1 cellular context compared by ENCODE assay signal in the genomic region with DNA sequence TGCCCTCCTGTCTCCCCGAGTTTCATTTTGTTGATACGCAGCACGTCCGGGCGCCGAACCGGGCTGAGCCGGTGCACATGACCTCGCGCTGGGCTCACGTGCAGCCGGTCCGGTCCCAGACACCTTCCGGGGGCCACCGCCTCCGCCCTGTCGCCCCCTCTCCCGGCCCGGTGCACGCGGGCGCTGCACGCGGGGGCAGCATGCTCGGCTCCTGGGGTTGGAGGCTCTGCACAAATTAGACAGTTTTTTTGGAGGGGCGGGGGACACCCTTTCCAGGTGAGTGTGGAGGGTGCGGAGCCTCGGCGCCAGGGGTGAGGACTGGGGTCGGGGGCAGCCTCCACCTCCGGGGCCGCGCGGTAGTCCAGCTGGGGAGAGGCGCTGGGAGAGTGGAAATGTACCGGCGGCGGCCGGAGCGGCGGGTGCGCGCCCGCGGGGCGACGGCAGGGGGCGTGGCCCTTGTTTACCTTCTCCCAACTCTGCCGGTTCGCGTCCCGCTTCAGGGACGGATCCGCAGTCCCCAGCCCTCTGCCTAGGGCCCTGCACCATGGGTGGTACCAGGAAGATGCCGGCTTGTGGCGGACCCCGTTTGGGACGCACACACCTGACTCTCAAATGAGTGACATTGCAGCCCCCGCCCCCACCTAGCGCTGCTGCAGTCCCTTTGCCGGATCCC.
TF ChIP-seq lines count a peak whose summit lies in the region.

No MANE protein-coding gene starts in this region.

TF ChIP-seq in HepG2, 621 proteins besides CTCF, POLR2A, EP300 and RAD21 (continued from another document and continues in another):
- TF ChIP-seq, protein P1, sequence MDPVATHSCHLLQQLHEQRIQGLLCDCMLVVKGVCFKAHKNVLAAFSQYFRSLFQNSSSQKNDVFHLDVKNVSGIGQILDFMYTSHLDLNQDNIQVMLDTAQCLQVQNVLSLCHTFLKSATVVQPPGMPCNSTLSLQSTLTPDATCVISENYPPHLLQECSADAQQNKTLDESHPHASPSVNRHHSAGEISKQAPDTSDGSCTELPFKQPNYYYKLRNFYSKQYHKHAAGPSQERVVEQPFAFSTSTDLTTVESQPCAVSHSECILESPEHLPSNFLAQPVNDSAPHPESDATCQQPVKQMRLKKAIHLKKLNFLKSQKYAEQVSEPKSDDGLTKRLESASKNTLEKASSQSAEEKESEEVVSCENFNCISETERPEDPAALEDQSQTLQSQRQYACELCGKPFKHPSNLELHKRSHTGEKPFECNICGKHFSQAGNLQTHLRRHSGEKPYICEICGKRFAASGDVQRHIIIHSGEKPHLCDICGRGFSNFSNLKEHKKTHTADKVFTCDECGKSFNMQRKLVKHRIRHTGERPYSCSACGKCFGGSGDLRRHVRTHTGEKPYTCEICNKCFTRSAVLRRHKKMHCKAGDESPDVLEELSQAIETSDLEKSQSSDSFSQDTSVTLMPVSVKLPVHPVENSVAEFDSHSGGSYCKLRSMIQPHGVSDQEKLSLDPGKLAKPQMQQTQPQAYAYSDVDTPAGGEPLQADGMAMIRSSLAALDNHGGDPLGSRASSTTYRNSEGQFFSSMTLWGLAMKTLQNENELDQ (CRISPR knock-in tag; IDR thresholded peaks at IDR 0.05; ENCODE audit: borderline replicate concordance), result no peak
- TF ChIP-seq ZNF556 (CRISPR knock-in tag; IDR thresholded peaks at IDR 0.05; ENCODE audit: borderline replicate concordance) (no peak), ADNP (CRISPR knock-in tag; IDR thresholded peaks at IDR 0.05) (peak; percentile 93), ZNF33A (CRISPR knock-in tag; IDR thresholded peaks at IDR 0.05; ENCODE audit: borderline replicate concordance) (0 out of 2 replicates have a peak, but pooled peaks have one; percentile 47), ZNF589 (CRISPR knock-in tag; conservative IDR thresholded peaks at IDR 0.05) (no peak), HNF4G (IDR thresholded peaks at IDR 0.05; ENCODE audit: borderline replicate concordance, low read depth, low read length) (no peak), HNF4G (CRISPR knock-in tag; IDR thresholded peaks at IDR 0.05; ENCODE audit: borderline replicate concordance, low read depth) (peak; percentile 35; the same call in 1 of the 2 replicates), RAD51 (IDR thresholded peaks at IDR 0.05; ENCODE audit: borderline replicate concordance) (no peak), TOPORS (CRISPR knock-in tag; IDR thresholded peaks at IDR 0.05) (no peak), ZNF724P (CRISPR knock-in tag; IDR thresholded peaks at IDR 0.05; ENCODE audit: borderline replicate concordance) (no peak; the same call in 1 of the 2 replicates), ZMYM2 (CRISPR knock-in tag; IDR thresholded peaks at IDR 0.05) (peak; percentile 95), SSRP1 (CRISPR knock-in tag; IDR thresholded peaks at IDR 0.05) (no peak; the same call in 1 of the 2 replicates), BRCA1 (CRISPR knock-in tag; IDR thresholded peaks at IDR 0.05) (no peak), ZNF547 (CRISPR knock-in tag; IDR thresholded peaks at IDR 0.05) (peak; percentile 92), ASH2L (IDR thresholded peaks at IDR 0.05; ENCODE audit: insufficient read length, low read depth, low read length) (no peak), ZNF878 (CRISPR knock-in tag; IDR thresholded peaks at IDR 0.05) (0 out of 2 replicates have a peak, but pooled peaks have one; percentile 6), GPN1 (CRISPR knock-in tag; IDR thresholded peaks at IDR 0.05; ENCODE audit: borderline replicate concordance) (no peak), ZNF572 (CRISPR knock-in tag; IDR thresholded peaks at IDR 0.05) (0 out of 2 replicates have a peak, but pooled peaks have one; percentile 65), SETDB1 (CRISPR knock-in tag; IDR thresholded peaks at IDR 0.05; ENCODE audit: borderline replicate concordance) (no peak), ZNF30 (CRISPR knock-in tag; IDR thresholded peaks at IDR 0.05) (no peak), ZNF136 (CRISPR knock-in tag; IDR thresholded peaks at IDR 0.05; ENCODE audit: low read depth) (no peak), PHF5A (CRISPR knock-in tag; IDR thresholded peaks at IDR 0.05; ENCODE audit: low read depth, unreplicated experiment) (peak; percentile 12), RFX1 (IDR thresholded peaks at IDR 0.05) (no peak), CC2D1A (CRISPR knock-in tag; IDR thresholded peaks at IDR 0.05) (no peak), RARG (CRISPR knock-in tag; IDR thresholded peaks at IDR 0.05; ENCODE audit: low read depth) (no peak)
- TF ChIP-seq, protein P2, sequence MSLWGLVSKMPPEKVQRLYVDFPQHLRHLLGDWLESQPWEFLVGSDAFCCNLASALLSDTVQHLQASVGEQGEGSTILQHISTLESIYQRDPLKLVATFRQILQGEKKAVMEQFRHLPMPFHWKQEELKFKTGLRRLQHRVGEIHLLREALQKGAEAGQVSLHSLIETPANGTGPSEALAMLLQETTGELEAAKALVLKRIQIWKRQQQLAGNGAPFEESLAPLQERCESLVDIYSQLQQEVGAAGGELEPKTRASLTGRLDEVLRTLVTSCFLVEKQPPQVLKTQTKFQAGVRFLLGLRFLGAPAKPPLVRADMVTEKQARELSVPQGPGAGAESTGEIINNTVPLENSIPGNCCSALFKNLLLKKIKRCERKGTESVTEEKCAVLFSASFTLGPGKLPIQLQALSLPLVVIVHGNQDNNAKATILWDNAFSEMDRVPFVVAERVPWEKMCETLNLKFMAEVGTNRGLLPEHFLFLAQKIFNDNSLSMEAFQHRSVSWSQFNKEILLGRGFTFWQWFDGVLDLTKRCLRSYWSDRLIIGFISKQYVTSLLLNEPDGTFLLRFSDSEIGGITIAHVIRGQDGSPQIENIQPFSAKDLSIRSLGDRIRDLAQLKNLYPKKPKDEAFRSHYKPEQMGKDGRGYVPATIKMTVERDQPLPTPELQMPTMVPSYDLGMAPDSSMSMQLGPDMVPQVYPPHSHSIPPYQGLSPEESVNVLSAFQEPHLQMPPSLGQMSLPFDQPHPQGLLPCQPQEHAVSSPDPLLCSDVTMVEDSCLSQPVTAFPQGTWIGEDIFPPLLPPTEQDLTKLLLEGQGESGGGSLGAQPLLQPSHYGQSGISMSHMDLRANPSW (CRISPR knock-in tag; IDR thresholded peaks at IDR 0.05; ENCODE audit: borderline replicate concordance), result no peak
- TF ChIP-seq, protein P3, sequence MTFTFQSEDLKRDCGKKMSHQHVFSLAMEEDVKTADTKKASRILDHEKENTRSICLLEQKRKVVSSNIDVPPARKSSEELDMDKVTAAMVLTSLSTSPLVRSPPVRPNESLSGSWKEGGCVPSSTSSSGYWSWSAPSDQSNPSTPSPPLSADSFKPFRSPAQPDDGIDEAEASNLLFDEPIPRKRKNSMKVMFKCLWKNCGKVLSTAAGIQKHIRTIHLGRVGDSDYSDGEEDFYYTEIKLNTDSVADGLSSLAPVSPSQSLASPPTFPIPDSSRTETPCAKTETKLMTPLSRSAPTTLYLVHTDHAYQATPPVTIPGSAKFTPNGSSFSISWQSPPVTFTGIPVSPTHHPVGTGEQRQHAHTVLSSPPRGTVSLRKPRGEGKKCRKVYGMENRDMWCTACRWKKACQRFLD (CRISPR knock-in tag; IDR thresholded peaks at IDR 0.05; ENCODE audit: borderline replicate concordance), result no peak
- TF ChIP-seq, protein P4, sequence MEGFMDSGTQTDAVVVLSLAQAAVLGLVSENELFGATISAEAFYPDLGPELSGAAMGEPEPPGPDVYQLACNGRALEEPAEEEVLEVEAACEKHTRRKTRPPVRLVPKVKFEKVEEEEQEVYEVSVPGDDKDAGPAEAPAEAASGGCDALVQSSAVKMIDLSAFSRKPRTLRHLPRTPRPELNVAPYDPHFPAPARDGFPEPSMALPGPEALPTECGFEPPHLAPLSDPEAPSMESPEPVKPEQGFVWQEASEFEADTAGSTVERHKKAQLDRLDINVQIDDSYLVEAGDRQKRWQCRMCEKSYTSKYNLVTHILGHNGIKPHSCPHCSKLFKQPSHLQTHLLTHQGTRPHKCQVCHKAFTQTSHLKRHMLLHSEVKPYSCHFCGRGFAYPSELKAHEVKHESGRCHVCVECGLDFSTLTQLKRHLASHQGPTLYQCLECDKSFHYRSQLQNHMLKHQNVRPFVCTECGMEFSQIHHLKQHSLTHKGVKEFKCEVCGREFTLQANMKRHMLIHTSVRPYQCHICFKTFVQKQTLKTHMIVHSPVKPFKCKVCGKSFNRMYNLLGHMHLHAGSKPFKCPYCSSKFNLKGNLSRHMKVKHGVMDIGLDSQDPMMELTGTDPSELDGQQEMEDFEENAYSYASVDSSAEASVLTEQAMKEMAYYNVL (CRISPR knock-in tag; IDR thresholded peaks at IDR 0.05; ENCODE audit: borderline replicate concordance), result no peak
- TF ChIP-seq, protein P5, sequence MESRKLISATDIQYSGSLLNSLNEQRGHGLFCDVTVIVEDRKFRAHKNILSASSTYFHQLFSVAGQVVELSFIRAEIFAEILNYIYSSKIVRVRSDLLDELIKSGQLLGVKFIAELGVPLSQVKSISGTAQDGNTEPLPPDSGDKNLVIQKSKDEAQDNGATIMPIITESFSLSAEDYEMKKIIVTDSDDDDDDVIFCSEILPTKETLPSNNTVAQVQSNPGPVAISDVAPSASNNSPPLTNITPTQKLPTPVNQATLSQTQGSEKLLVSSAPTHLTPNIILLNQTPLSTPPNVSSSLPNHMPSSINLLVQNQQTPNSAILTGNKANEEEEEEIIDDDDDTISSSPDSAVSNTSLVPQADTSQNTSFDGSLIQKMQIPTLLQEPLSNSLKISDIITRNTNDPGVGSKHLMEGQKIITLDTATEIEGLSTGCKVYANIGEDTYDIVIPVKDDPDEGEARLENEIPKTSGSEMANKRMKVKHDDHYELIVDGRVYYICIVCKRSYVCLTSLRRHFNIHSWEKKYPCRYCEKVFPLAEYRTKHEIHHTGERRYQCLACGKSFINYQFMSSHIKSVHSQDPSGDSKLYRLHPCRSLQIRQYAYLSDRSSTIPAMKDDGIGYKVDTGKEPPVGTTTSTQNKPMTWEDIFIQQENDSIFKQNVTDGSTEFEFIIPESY (CRISPR knock-in tag; IDR thresholded peaks at IDR 0.05), result no peak
- TF ChIP-seq, protein P6, sequence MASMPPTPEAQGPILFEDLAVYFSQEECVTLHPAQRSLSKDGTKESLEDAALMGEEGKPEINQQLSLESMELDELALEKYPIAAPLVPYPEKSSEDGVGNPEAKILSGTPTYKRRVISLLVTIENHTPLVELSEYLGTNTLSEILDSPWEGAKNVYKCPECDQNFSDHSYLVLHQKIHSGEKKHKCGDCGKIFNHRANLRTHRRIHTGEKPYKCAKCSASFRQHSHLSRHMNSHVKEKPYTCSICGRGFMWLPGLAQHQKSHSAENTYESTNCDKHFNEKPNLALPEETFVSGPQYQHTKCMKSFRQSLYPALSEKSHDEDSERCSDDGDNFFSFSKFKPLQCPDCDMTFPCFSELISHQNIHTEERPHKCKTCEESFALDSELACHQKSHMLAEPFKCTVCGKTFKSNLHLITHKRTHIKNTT (CRISPR knock-in tag; IDR thresholded peaks at IDR 0.05), result no peak
- TF ChIP-seq, protein P7, sequence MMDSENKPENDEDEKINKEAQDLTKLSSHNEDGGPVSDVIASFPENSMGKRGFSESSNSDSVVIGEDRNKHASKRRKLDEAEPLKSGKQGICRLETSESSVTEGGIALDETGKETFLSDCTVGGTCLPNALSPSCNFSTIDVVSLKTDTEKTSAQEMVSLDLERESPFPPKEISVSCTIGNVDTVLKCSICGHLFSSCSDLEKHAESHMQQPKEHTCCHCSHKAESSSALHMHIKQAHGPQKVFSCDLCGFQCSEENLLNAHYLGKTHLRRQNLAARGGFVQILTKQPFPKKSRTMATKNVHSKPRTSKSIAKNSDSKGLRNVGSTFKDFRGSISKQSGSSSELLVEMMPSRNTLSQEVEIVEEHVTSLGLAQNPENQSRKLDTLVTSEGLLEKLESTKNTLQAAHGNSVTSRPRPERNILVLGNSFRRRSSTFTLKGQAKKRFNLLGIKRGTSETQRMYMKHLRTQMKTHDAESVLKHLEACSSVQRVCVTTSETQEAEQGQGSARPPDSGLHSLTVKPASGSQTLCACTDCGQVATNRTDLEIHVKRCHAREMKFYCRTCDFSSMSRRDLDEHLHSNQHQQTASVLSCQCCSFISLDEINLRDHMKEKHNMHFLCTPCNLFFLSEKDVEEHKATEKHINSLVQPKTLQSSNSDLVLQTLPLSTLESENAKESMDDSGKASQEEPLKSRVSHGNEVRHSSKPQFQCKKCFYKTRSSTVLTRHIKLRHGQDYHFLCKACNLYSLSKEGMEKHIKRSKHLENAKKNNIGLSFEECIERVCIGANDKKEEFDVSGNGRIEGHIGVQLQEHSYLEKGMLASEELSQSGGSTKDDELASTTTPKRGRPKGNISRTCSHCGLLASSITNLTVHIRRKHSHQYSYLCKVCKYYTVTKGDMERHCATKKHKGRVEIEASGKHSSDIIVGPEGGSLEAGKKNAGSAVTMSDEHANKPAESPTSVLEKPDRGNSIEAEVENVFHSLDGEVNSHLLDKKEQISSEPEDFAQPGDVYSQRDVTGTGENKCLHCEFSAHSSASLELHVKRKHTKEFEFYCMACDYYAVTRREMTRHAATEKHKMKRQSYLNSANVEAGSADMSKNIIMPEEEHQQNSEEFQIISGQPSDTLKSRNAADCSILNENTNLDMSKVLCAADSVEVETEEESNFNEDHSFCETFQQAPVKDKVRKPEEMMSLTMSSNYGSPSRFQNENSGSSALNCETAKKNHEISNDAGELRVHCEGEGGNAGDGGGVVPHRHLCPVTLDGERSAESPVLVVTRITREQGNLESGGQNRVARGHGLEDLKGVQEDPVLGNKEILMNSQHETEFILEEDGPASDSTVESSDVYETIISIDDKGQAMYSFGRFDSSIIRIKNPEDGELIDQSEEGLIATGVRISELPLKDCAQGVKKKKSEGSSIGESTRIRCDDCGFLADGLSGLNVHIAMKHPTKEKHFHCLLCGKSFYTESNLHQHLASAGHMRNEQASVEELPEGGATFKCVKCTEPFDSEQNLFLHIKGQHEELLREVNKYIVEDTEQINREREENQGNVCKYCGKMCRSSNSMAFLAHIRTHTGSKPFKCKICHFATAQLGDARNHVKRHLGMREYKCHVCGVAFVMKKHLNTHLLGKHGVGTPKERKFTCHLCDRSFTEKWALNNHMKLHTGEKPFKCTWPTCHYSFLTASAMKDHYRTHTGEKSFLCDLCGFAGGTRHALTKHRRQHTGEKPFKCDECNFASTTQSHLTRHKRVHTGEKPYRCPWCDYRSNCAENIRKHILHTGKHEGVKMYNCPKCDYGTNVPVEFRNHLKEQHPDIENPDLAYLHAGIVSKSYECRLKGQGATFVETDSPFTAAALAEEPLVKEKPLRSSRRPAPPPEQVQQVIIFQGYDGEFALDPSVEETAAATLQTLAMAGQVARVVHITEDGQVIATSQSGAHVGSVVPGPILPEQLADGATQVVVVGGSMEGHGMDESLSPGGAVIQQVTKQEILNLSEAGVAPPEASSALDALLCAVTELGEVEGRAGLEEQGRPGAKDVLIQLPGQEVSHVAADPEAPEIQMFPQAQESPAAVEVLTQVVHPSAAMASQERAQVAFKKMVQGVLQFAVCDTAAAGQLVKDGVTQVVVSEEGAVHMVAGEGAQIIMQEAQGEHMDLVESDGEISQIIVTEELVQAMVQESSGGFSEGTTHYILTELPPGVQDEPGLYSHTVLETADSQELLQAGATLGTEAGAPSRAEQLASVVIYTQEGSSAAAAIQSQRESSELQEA (CRISPR knock-in tag; IDR thresholded peaks at IDR 0.05; ENCODE audit: not compliant biosample characterization), result no peak
- TF ChIP-seq, protein P8, sequence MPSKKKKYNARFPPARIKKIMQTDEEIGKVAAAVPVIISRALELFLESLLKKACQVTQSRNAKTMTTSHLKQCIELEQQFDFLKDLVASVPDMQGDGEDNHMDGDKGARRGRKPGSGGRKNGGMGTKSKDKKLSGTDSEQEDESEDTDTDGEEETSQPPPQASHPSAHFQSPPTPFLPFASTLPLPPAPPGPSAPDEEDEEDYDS (CRISPR knock-in tag; IDR thresholded peaks at IDR 0.05), result no peak
- TF ChIP-seq, protein P9, sequence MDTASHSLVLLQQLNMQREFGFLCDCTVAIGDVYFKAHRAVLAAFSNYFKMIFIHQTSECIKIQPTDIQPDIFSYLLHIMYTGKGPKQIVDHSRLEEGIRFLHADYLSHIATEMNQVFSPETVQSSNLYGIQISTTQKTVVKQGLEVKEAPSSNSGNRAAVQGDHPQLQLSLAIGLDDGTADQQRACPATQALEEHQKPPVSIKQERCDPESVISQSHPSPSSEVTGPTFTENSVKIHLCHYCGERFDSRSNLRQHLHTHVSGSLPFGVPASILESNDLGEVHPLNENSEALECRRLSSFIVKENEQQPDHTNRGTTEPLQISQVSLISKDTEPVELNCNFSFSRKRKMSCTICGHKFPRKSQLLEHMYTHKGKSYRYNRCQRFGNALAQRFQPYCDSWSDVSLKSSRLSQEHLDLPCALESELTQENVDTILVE (CRISPR knock-in tag; IDR thresholded peaks at IDR 0.05), result peak; percentile 49
